20 cellular contexts compared by ENCODE assay signal in genomic region chr5:106476630-106477029, GRCh38.
DNase-seq lines count a peak whose midpoint lies in the region; ATAC-seq, FAIRE-seq and TF ChIP-seq lines count a peak whose summit lies in the region.
"Had no signal": no experiment of that assay in that cellular context is flagged by ENCODE, and none has a peak within 500 bp of the region (broad histone marks: within the 10 kb centered on the region; RNA-seq: fewer than 3 reads in every experiment).

No MANE protein-coding gene starts in this region.

- RAD21 ChIA-PET in HCT116 (lab: Charles Lee; ENCODE audit: low non-redundant PET in 1 of 2, low total read pairs in 2 of 2, uncharacterized antibody in 2 of 2, unreplicated experiment in 2 of 2) = no interaction called here

- no peak for FAIRE-seq in HepG2 (lab: Jason Lieb, UNC)
- FAIRE-seq: D721Med, GM12891, GM19239 had no signal

- H3K27me3 Mint-ChIP-seq in neural progenitor cell (ENCODE audit: insufficient read depth, low read depth) = no peaks in the 10 kb centered on the region
- H3K27me3 Mint-ChIP-seq: B cell; CD4-positive, alpha-beta T cell had no signal

- H3K9ac ChIP-seq in HepG2 (ENCODE audit: insufficient read depth, low read depth, low read length) (no peak overlapping the region), HCT116 (ENCODE audit: low read length) (no peak overlapping the region), neural progenitor cell (no peak overlapping the region), MM.1S (ENCODE audit: low read length) (no peak overlapping the region)
- H3K9ac ChIP-seq: BLaER1 treated with 17β-estradiol and CSF1 and Interleukin-3, amounts not matched to agents 10 nM and 100 nM had no signal

- BruUV-seq in HepG2 (replicated peaks; lab: Mats Ljungman, UMichigan) (no TSS peak), HCT116 (replicated peaks; lab: Mats Ljungman, UMichigan) (no TSS peak)

- POLR2A ChIA-PET in HepG2 (lab: Yijun Ruan, JAX) = no interaction called here
- POLR2A ChIA-PET in HCT116 (lab: Charles Lee) = no interaction called here

- H3K36me3 ChIP-seq in HepG2 (replicated peaks in 1 of 2; ENCODE audit: control insufficient read depth in 1 of 2, insufficient read depth in 2 of 2, low read length in 2 of 2) (no peaks in the 10 kb centered on the region), right lobe of liver (no peaks in the 10 kb centered on the region), HCT116 (ENCODE audit: control insufficient read depth in 1 of 2, insufficient read depth in 2 of 2, low read length in 2 of 2) (no peaks in the 10 kb centered on the region), neural progenitor cell (no peaks in the 10 kb centered on the region), MM.1S (replicated peaks; ENCODE audit: insufficient read depth, low read length) (no peaks in the 10 kb centered on the region)
- H3K36me3 ChIP-seq: BLaER1 treated with 17β-estradiol and CSF1 and Interleukin-3, amounts not matched to agents 10 nM and 100 nM had no signal

- TF ChIP-seq POLR2A in HepG2 (IDR thresholded peaks at IDR 0.05; ENCODE audit: insufficient read depth in 1 of 2, low read depth in 2 of 2, low read length in 2 of 2) (no peak), right lobe of liver (IDR thresholded peaks at IDR 0.05) (no peak), HCT116 (IDR thresholded peaks at IDR 0.05; ENCODE audit: borderline replicate concordance, extremely low read depth, insufficient read depth, insufficient read length) (no peak)

- in situ Hi-C loops in HepG2 (cut with HindIII; ENCODE audit: extremely low pct_ligation_motif_present, low pct_unique_long_range_greater_than_20kb) = no loop called here

- H3K9me3 ChIP-seq in HepG2 (ENCODE audit: low read length) (no peaks in the 10 kb centered on the region), right lobe of liver (no peaks in the 10 kb centered on the region), HCT116 (ENCODE audit: control insufficient read depth in 1 of 2, insufficient read depth in 1 of 2, low read depth in 1 of 2, low read length in 2 of 2) (no peaks in the 10 kb centered on the region), neural progenitor cell (ENCODE audit: low read depth) (no peaks in the 10 kb centered on the region), MM.1S (replicated peaks; ENCODE audit: insufficient read depth, low read length) (no peaks in the 10 kb centered on the region)
- H3K9me3 ChIP-seq: BLaER1 treated with 17β-estradiol and CSF1 and Interleukin-3, amounts not matched to agents 10 nM and 100 nM; Caco-2 had no signal

- H3K4me2 ChIP-seq in HepG2 (ENCODE audit: low read depth, low read length) = no peak overlapping the region
- no peak overlapping the region for H3K4me2 ChIP-seq in HCT116 (ENCODE audit: low read length)
- no peak overlapping the region for H3K4me2 ChIP-seq in neural progenitor cell
- H3K4me2 ChIP-seq in MM.1S (ENCODE audit: low read depth, low read length) = no peak overlapping the region
- H3K4me2 ChIP-seq: BLaER1 treated with 17β-estradiol and CSF1 and Interleukin-3, amounts not matched to agents 10 nM and 100 nM had no signal

- H3K27ac Mint-ChIP-seq in neural progenitor cell = no peak overlapping the region
- H3K27ac Mint-ChIP-seq: B cell; CD4-positive, alpha-beta T cell; CD8-positive, alpha-beta T cell had no signal

- CTCF ChIA-PET in HepG2 (lab: Yijun Ruan, JAX; ENCODE audit: low intra/inter-chr PET ratio, low total read pairs) (no interaction called here), HCT116 (lab: Charles Lee) (interaction anchor here (1.1 kb wide), 1 partner anchor 22 kb away, joined by 7 read pairs; no protein-coding TSS in a partner anchor)

- H3K79me2 ChIP-seq in HepG2 (ENCODE audit: insufficient read depth, low read length) (no peaks in the 10 kb centered on the region), HCT116 (ENCODE audit: insufficient read depth, low read length) (no peaks in the 10 kb centered on the region), neural progenitor cell (ENCODE audit: low read depth) (no peaks in the 10 kb centered on the region), MM.1S (ENCODE audit: low read length) (no peaks in the 10 kb centered on the region)

- no peak overlapping the region for H2AFZ ChIP-seq in HepG2 (ENCODE audit: low read length)
- peak overlapping the region; percentile 11 for H2AFZ ChIP-seq in HCT116 (ENCODE audit: low read depth, low read length, poor library complexity, severe bottlenecking)
- H2AFZ ChIP-seq in neural progenitor cell (replicated peaks) = peak overlapping the region; percentile 15
- H2AFZ ChIP-seq in MM.1S (ENCODE audit: low read length) = no peak overlapping the region

- 2% methylated on average over 4 of the region's 4 CpGs for WGBS in HepG2 (ENCODE audit: low lambda C conversion rate)
- 59% methylated on average over 4 of the region's 4 CpGs for WGBS in right lobe of liver (ENCODE audit: insufficient coverage, low coverage, low lambda C conversion rate, missing lambda C conversion rate)

- no peaks in the 10 kb centered on the region for H3K36me3 Mint-ChIP-seq in neural progenitor cell
- H3K36me3 Mint-ChIP-seq: CD8-positive, alpha-beta T cell had no signal

- no peaks in the 10 kb centered on the region for H3K4me1 Mint-ChIP-seq in neural progenitor cell
- H3K4me1 Mint-ChIP-seq: B cell had no signal

- H3K4me3 Mint-ChIP-seq in neural progenitor cell = no peak overlapping the region
- H3K4me3 Mint-ChIP-seq: B cell; CD4-positive, alpha-beta T cell; CD8-positive, alpha-beta T cell had no signal

- H3K4me1 ChIP-seq in HepG2 (ENCODE audit: insufficient read depth, low read length) (no peaks in the 10 kb centered on the region), right lobe of liver (no peaks in the 10 kb centered on the region), HCT116 (ENCODE audit: control insufficient read depth in 1 of 2, insufficient read depth in 2 of 2, low read length in 2 of 2) (no peaks in the 10 kb centered on the region), neural progenitor cell (no peaks in the 10 kb centered on the region), MM.1S (ENCODE audit: low read length) (no peaks in the 10 kb centered on the region)
- H3K4me1 ChIP-seq: Caco-2 had no signal

- H3F3A ChIP-seq in neural progenitor cell (ENCODE audit: low read depth) (no peaks in the 10 kb centered on the region), MM.1S (ENCODE audit: insufficient read depth, low read length) (no peaks in the 10 kb centered on the region)

- H3K4me3 ChIP-seq in HepG2 (replicated peaks in 1 of 3; ENCODE audit: insufficient read depth in 1 of 3, low read depth in 2 of 3, low read length in 3 of 3) = no peak overlapping the region
- no peak overlapping the region for H3K4me3 ChIP-seq in right lobe of liver
- H3K4me3 ChIP-seq in HCT116 (replicated peaks in 1 of 2; ENCODE audit: low read depth in 1 of 2, low read length in 2 of 2) = no peak overlapping the region
- H3K4me3 ChIP-seq in neural progenitor cell = no peak overlapping the region
- no peak overlapping the region for H3K4me3 ChIP-seq in MM.1S (ENCODE audit: low read length)
- H3K4me3 ChIP-seq: BLaER1 treated with 17β-estradiol and CSF1 and Interleukin-3, amounts not matched to agents 10 nM and 100 nM had no signal

- intact Hi-C loops in HepG2 (cut with micrococcal nuclease; ENCODE audit: unreplicated experiment) (no loop called here), right lobe of liver (cut with DNase I) (no loop called here), HCT116 (cut with micrococcal nuclease) (no loop called here)

- peaks cover 3% of the 10 kb centered on the region for H3K9me3 Mint-ChIP-seq in neural progenitor cell

- DNase-seq in HepG2 (ENCODE audit: low spot score) (no peak), right lobe of liver (no peak), HCT116 (ENCODE audit: low read depth, low spot score) (no peak), neural progenitor cell (ENCODE audit: low spot score) (no peak), Kasumi-1 (lab: John Stamatoyannopoulos, UW) (no peak), MM.1S (no peak)
- DNase-seq: 8988T; AML-193; Caco-2; Calu3; CD4-positive, alpha-beta T cell; CD8-positive, alpha-beta T cell; DMS79 treated with DMSO at 0.1 percent for 48 hours; GF-D8 had no signal

- TF ChIP-seq EP300 in HepG2 (IDR thresholded peaks at IDR 0.05; ENCODE audit: low read depth in 2 of 2, low read length in 2 of 2) (no peak), HepG2 (CRISPR knock-in tag; IDR thresholded peaks at IDR 0.05; ENCODE audit: borderline replicate concordance) (no peak)

- H3K27ac ChIP-seq in HepG2 (ENCODE audit: extremely low read length, insufficient read depth, low read length) (no peak overlapping the region), right lobe of liver (no peak overlapping the region), HCT116 (ENCODE audit: low read depth, low read length) (no peak overlapping the region), neural progenitor cell (no peak overlapping the region), MM.1S (ENCODE audit: low read length) (no peak overlapping the region)
- H3K27ac ChIP-seq: BLaER1 treated with 17β-estradiol and CSF1 and Interleukin-3, amounts not matched to agents 10 nM and 100 nM; C4-2B had no signal

- H3K27me3 ChIP-seq in HepG2 (ENCODE audit: control insufficient read depth in 1 of 2, insufficient read depth in 2 of 2, low read length in 2 of 2) = no peaks in the 10 kb centered on the region
- H3K27me3 ChIP-seq in right lobe of liver = no peaks in the 10 kb centered on the region
- H3K27me3 ChIP-seq in HCT116 (ENCODE audit: insufficient read depth, low read length) = no peaks in the 10 kb centered on the region
- no peaks in the 10 kb centered on the region for H3K27me3 ChIP-seq in neural progenitor cell
- H3K27me3 ChIP-seq in MM.1S (replicated peaks; ENCODE audit: insufficient read depth, low read length) = no peaks in the 10 kb centered on the region
- H3K27me3 ChIP-seq: BLaER1 treated with 17β-estradiol and CSF1 and Interleukin-3, amounts not matched to agents 10 nM and 100 nM had no signal

- no peaks in the 10 kb centered on the region for H3K9me2 ChIP-seq in HCT116 (ENCODE audit: insufficient read depth)
- H3K9me2 ChIP-seq in MM.1S (replicated peaks; ENCODE audit: insufficient read depth, low read length) = no peaks in the 10 kb centered on the region

- H4K20me1 ChIP-seq in HepG2 (ENCODE audit: insufficient read depth, low read length) (no peaks in the 10 kb centered on the region), HCT116 (ENCODE audit: insufficient read depth) (no peaks in the 10 kb centered on the region), neural progenitor cell (ENCODE audit: low read depth) (no peaks in the 10 kb centered on the region), MM.1S (ENCODE audit: insufficient read depth, low read length) (no peaks in the 10 kb centered on the region)
- H4K20me1 ChIP-seq: BLaER1 treated with 17β-estradiol and CSF1 and Interleukin-3, amounts not matched to agents 10 nM and 100 nM had no signal

- TF ChIP-seq RAD21 in HepG2 (CRISPR knock-in tag; IDR thresholded peaks at IDR 0.05) (no peak), HCT116 (IDR thresholded peaks at IDR 0.05; ENCODE audit: low read depth) (no peak)

- ATAC-seq in HepG2 (no peak), right lobe of liver (no peak), HCT116 (no peak)
- ATAC-seq: CD8-positive, alpha-beta T cell had no signal

- no peak for TF ChIP-seq CTCF in HepG2 (CRISPR knock-in tag; IDR thresholded peaks at IDR 0.05)
- TF ChIP-seq CTCF in right lobe of liver (IDR thresholded peaks at IDR 0.05) = no peak
- no peak for TF ChIP-seq CTCF in HCT116 (IDR thresholded peaks at IDR 0.05 in 2 of 3, conservative IDR thresholded peaks at IDR 0.05 in 1 of 3; ENCODE audit: borderline replicate concordance in 1 of 3, insufficient read depth in 1 of 3, low read depth in 2 of 3, low read length in 2 of 3)
- TF ChIP-seq CTCF in neural progenitor cell (IDR thresholded peaks at IDR 0.05) = no peak
- no peak for TF ChIP-seq CTCF in MM.1S (IDR thresholded peaks at IDR 0.05; ENCODE audit: low read length)

Comparison
In these comparisons a context has a peak if more than half of its experiments do, and no peak if none do; other contexts are left out.
1. H2AFZ ChIP-seq: peak in HCT116 (single experiment) and neural progenitor cell (single experiment); none in HepG2 (single experiment) and MM.1S (single experiment).